ENCODE assay signal across 8 cellular contexts in the genomic region with DNA sequence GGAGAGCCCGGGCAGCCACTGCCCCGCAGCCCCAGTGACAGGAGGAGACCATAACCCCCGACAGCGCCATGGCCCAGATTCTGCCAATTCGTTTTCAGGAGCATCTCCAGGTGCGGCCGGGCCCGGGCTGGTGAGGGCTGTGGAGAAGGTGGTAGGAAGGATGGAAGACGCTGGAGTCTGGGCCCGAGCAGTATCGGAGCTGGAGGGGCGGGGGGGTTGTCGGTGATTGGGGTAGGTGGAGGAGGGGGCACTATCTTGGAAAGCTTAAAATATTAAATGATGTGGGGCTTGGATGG. TPM values are rescaled to one million over a fixed set of nuclear protein-coding genes. Genes with fewer than 3 reads are reported as not detected.
DNase-seq lines count a peak whose midpoint lies in the region; ATAC-seq lines count a peak whose summit lies in the region.

No MANE protein-coding gene starts in this region.

- no peak for ATAC-seq in activated CD8-positive, alpha-beta T cell treated with anti-CD3 and anti-CD28 coated beads, Interleukin-2, amount 10 ng/mL, durations not matched to agents 7 days and 5 days

- H3K4me1 Mint-ChIP-seq in T-helper 1 cell treated with Interleukin-12 subunit alpha and Interleukin-12 subunit beta and Interleukin-4 antibody, amounts not matched to agents 30 μg/mL and 1 μg/mL, for 36 hours (ENCODE audit: low read depth), result peaks cover 40% of the 10 kb centered on the region
- H3K4me1 Mint-ChIP-seq in activated CD8-positive, alpha-beta T cell treated with anti-CD3 and anti-CD28 coated beads, Interleukin-2, amount 10 ng/mL, durations not matched to agents 7 days and 5 days (ENCODE audit: low read depth), result peaks cover 47% of the 10 kb centered on the region

- H3K27ac Mint-ChIP-seq in T-helper 1 cell treated with Interleukin-12 subunit alpha and Interleukin-12 subunit beta and Interleukin-4 antibody, amounts not matched to agents 30 μg/mL and 1 μg/mL, for 36 hours, result peak overlapping the region; percentile 98
- H3K27ac Mint-ChIP-seq in activated CD8-positive, alpha-beta T cell treated with anti-CD3 and anti-CD28 coated beads, Interleukin-2, amount 10 ng/mL, durations not matched to agents 7 days and 5 days, result peak overlapping the region; percentile 93

- POLR2A ChIA-PET in activated CD8-positive, alpha-beta T cell treated with anti-CD3 and anti-CD28 coated beads, Interleukin-2, amount 10 ng/mL, durations not matched to agents 7 days and 5 days (lab: Charles Lee), result interaction anchor here (1.0 to 3.2 kb wide), 14 partner anchors 15 to 465 kb away, joined by 3 to 27 read pairs (median 9); partner anchors contain the start of genes DHX40, PRR11, PTRH2 and RPS6KB1

- no peak for DNase-seq in T-helper 1 cell
- no peak for DNase-seq in activated CD8-positive, alpha-beta T cell treated with anti-CD3 and anti-CD28 coated beads, Interleukin-2, amount 10 ng/mL, durations not matched to agents 7 days and 5 days
- DNase-seq in epidermal melanocyte (ENCODE audit: insufficient read length, low spot score), result no peak
- no peak for DNase-seq in globus pallidus (ENCODE audit: low spot score)
- no peak for DNase-seq in HuH-7.5 (ENCODE audit: low spot score)

- CTCF ChIA-PET in activated CD8-positive, alpha-beta T cell treated with anti-CD3 and anti-CD28 coated beads, Interleukin-2, amount 10 ng/mL, durations not matched to agents 7 days and 5 days (lab: Charles Lee), result interaction anchor here (1.4 to 2.3 kb wide), 4 partner anchors 14 to 290 kb away, joined by 4 to 7 read pairs (median 5); no protein-coding TSS in a partner anchor

- H3K9me3 Mint-ChIP-seq in T-helper 1 cell treated with Interleukin-12 subunit alpha and Interleukin-12 subunit beta and Interleukin-4 antibody, amounts not matched to agents 30 μg/mL and 1 μg/mL, for 36 hours, result no peaks in the 10 kb centered on the region
- no peaks in the 10 kb centered on the region for H3K9me3 Mint-ChIP-seq in activated CD8-positive, alpha-beta T cell treated with anti-CD3 and anti-CD28 coated beads, Interleukin-2, amount 10 ng/mL, durations not matched to agents 7 days and 5 days (ENCODE audit: insufficient read depth)

- H3K4me3 ChIP-seq in iPS-18c (ENCODE audit: insufficient read depth, low read depth, low read length), result peak overlapping the region; percentile 98
- peak overlapping the region; percentile 92 to 96 for H3K4me3 ChIP-seq in stomach smooth muscle (ENCODE audit: low read length in 2 of 2)

- peaks cover 4% of the 10 kb centered on the region for H3K4me1 ChIP-seq in stomach smooth muscle (ENCODE audit: control insufficient read depth, insufficient read depth, low read length)

- no peaks in the 10 kb centered on the region for H3K27me3 ChIP-seq in stomach smooth muscle (ENCODE audit: control insufficient read depth in 1 of 2, insufficient read depth in 2 of 2, low read length in 2 of 2)

- no peaks in the 10 kb centered on the region for H3K27me3 Mint-ChIP-seq in T-helper 1 cell treated with Interleukin-12 subunit alpha and Interleukin-12 subunit beta and Interleukin-4 antibody, amounts not matched to agents 30 μg/mL and 1 μg/mL, for 36 hours (ENCODE audit: low read depth)
- no peaks in the 10 kb centered on the region for H3K27me3 Mint-ChIP-seq in activated CD8-positive, alpha-beta T cell treated with anti-CD3 and anti-CD28 coated beads, Interleukin-2, amount 10 ng/mL, durations not matched to agents 7 days and 5 days (ENCODE audit: low read depth)

- H3K9me3 ChIP-seq in iPS-18c (ENCODE audit: control insufficient read depth, insufficient read depth, low read length) (no peaks in the 10 kb centered on the region), stomach smooth muscle (ENCODE audit: control insufficient read depth in 2 of 2, low read length in 2 of 2) (no peaks in the 10 kb centered on the region)

- peak overlapping the region; percentile 99 to 100 for H3K9ac ChIP-seq in stomach smooth muscle (ENCODE audit: low read length in 2 of 2)

- no peaks in the 10 kb centered on the region for H3K36me3 ChIP-seq in stomach smooth muscle (ENCODE audit: control insufficient read depth in 2 of 2, insufficient read depth in 2 of 2, low read length in 2 of 2)

- H3K4me3 Mint-ChIP-seq in T-helper 1 cell treated with Interleukin-12 subunit alpha and Interleukin-12 subunit beta and Interleukin-4 antibody, amounts not matched to agents 30 μg/mL and 1 μg/mL, for 36 hours, result peak overlapping the region; percentile 96
- peak overlapping the region; percentile 83 for H3K4me3 Mint-ChIP-seq in activated CD8-positive, alpha-beta T cell treated with anti-CD3 and anti-CD28 coated beads, Interleukin-2, amount 10 ng/mL, durations not matched to agents 7 days and 5 days

- H3K27ac ChIP-seq in stomach smooth muscle (ENCODE audit: low read length), result peak overlapping the region; percentile 98

- peaks cover 12% of the 10 kb centered on the region for H3K36me3 Mint-ChIP-seq in T-helper 1 cell treated with Interleukin-12 subunit alpha and Interleukin-12 subunit beta and Interleukin-4 antibody, amounts not matched to agents 30 μg/mL and 1 μg/mL, for 36 hours (ENCODE audit: low read depth)
- H3K36me3 Mint-ChIP-seq in activated CD8-positive, alpha-beta T cell treated with anti-CD3 and anti-CD28 coated beads, Interleukin-2, amount 10 ng/mL, durations not matched to agents 7 days and 5 days (ENCODE audit: low read depth), result peaks cover 31% of the 10 kb centered on the region

RNA-seq across cellular contexts. Expression of gene CLTC, which starts 0.3 kb away (rescaled TPM):
- total RNA-seq in activated CD8-positive, alpha-beta T cell treated with anti-CD3 and anti-CD28 coated beads, Interleukin-2, amount 10 ng/mL, durations not matched to agents 7 days and 5 days, result 100 to 1,000 TPM; 126 to 131 TPM

RNA-seq across cellular contexts. Expression of gene DHX40, which starts 54.6 kb away (rescaled TPM):
- total RNA-seq in activated CD8-positive, alpha-beta T cell treated with anti-CD3 and anti-CD28 coated beads, Interleukin-2, amount 10 ng/mL, durations not matched to agents 7 days and 5 days, result 10 to 100 TPM; 17.7 to 20.8 TPM
